In genomic region chr11:41309716-41310115, GRCh38 we compare ENCODE assay signal across 11 cellular contexts.
DNase-seq lines count a peak whose midpoint lies in the region; ATAC-seq and TF ChIP-seq lines count a peak whose summit lies in the region.
"Had no signal": no experiment of that assay in that cellular context is flagged by ENCODE, and none has a peak within 500 bp of the region (broad histone marks: within the 10 kb centered on the region; RNA-seq: fewer than 3 reads in every experiment).

No MANE protein-coding gene starts in this region.

- TF ChIP-seq POLR2A in GM18505 (IDR thresholded peaks at IDR 0.05; ENCODE audit: borderline replicate concordance, extremely low read depth, insufficient read depth, insufficient read length) = no peak

- no peaks in the 10 kb centered on the region for H3K4me1 ChIP-seq in tibial artery
- H3K4me1 ChIP-seq: pancreas had no signal

- ATAC-seq in GM18505 (IDR thresholded peaks at IDR 0.05; ENCODE audit: unreplicated experiment) (peak; percentile 24), GM21737 (IDR thresholded peaks at IDR 0.05; ENCODE audit: unreplicated experiment) (peak; percentile 6), HG03521 (IDR thresholded peaks at IDR 0.05; ENCODE audit: unreplicated experiment) (peak; percentile 6)
- ATAC-seq: pancreas had no signal

- intact Hi-C loops in cardiac septum (cut with DNase I) (no loop called here), tibial artery (cut with DNase I; ENCODE audit: low total_unique reads) (no loop called here)

- H3K4me3 Mint-ChIP-seq in endothelial cell (ENCODE audit: unreplicated experiment) = no peak overlapping the region

- no peak overlapping the region for H3K27ac ChIP-seq in tibial artery
- H3K27ac ChIP-seq: pancreas had no signal

- peak; percentile 39 for TF ChIP-seq CTCF in endothelial cell (IDR thresholded peaks at IDR 0.05; ENCODE audit: unreplicated experiment)
- TF ChIP-seq CTCF in tibial artery (IDR thresholded peaks at IDR 0.05) = no peak

- H3K27me3 ChIP-seq in tibial artery = no peaks in the 10 kb centered on the region
- H3K27me3 ChIP-seq: pancreas had no signal

- no peak for DNase-seq in endothelial cell (ENCODE audit: low spot score)
- DNase-seq in kidney tubule cell (ENCODE audit: low spot score) = no peak
- DNase-seq in AG20443 (ENCODE audit: low spot score) = no peak
- no peak for DNase-seq in cardiac septum (ENCODE audit: low spot score)
- DNase-seq in tibial artery = no peak
- DNase-seq: activated CD4-positive, alpha-beta T cell treated with anti-CD3 and anti-CD28 coated beads for 48 hours; DMS153; pancreas had no signal

- no peak overlapping the region for H3K27ac Mint-ChIP-seq in endothelial cell (ENCODE audit: unreplicated experiment)

- no peaks in the 10 kb centered on the region for H3K4me1 Mint-ChIP-seq in endothelial cell (ENCODE audit: unreplicated experiment)

- no peaks in the 10 kb centered on the region for H3K36me3 ChIP-seq in tibial artery
- H3K36me3 ChIP-seq: pancreas had no signal

- no peaks in the 10 kb centered on the region for H3K27me3 Mint-ChIP-seq in endothelial cell (ENCODE audit: unreplicated experiment)

- H3K36me3 Mint-ChIP-seq in endothelial cell (ENCODE audit: low read depth, unreplicated experiment) = peaks cover 4% of the 10 kb centered on the region

- H3K4me3 ChIP-seq in tibial artery = no peak overlapping the region
- H3K4me3 ChIP-seq: pancreas had no signal

- peaks cover 10% of the 10 kb centered on the region for H3K9me3 Mint-ChIP-seq in endothelial cell (ENCODE audit: unreplicated experiment)

- H3K9me3 ChIP-seq in tibial artery = no peaks in the 10 kb centered on the region
- H3K9me3 ChIP-seq: pancreas had no signal
